ENCODE assay signal across 11 cellular contexts in genomic region chr4:138953962-138954371, GRCh38.
DNase-seq lines count a peak whose midpoint lies in the region; ATAC-seq and FAIRE-seq lines count a peak whose summit lies in the region.
"Had no signal": no experiment of that assay in that cellular context is flagged by ENCODE, and none has a peak within 500 bp of the region (broad histone marks: within the 10 kb centered on the region; RNA-seq: fewer than 3 reads in every experiment).

No MANE protein-coding gene starts in this region.

- intact Hi-C loops in left cardiac atrium (cut with DNase I) = no loop called here

- H3F3A ChIP-seq in GM23248 (ENCODE audit: insufficient read depth) = peaks cover 21% of the 10 kb centered on the region

- H3K9me2 ChIP-seq in GM23248 (ENCODE audit: insufficient read depth) = no peaks in the 10 kb centered on the region

- H3K36me3 ChIP-seq in GM23248 (ENCODE audit: low read depth) (no peaks in the 10 kb centered on the region), adipocyte (ENCODE audit: control insufficient read depth, insufficient read depth, low read length, severe bottlenecking) (no peaks in the 10 kb centered on the region), skeletal muscle tissue (ENCODE audit: control insufficient read depth in 3 of 3, insufficient read depth in 3 of 3, low read length in 3 of 3) (no peaks in the 10 kb centered on the region)
- H3K36me3 ChIP-seq: prostate gland had no signal

- H3K4me1 ChIP-seq in GM23248 (ENCODE audit: insufficient read depth) = peaks cover 23% of the 10 kb centered on the region
- peaks cover 23% of the 10 kb centered on the region for H3K4me1 ChIP-seq in adipocyte (ENCODE audit: control insufficient read depth, insufficient read depth, low read length)
- peaks cover 0 to 2% (median 0%) of the 10 kb centered on the region in 3 donors for H3K4me1 ChIP-seq in skeletal muscle tissue (ENCODE audit: control insufficient read depth in 3 of 3, insufficient read depth in 3 of 3, low read length in 3 of 3)
- H3K4me1 ChIP-seq: prostate gland had no signal

- FAIRE-seq in GM19239 (lab: Jason Lieb, UNC) = no peak

- H3K4me2 ChIP-seq in GM23248 (ENCODE audit: unreplicated experiment) = peak overlapping the region; percentile 70

- H3K9ac ChIP-seq in GM23248 (no peak overlapping the region), adipocyte (ENCODE audit: low read length) (peak overlapping the region; percentile 32), skeletal muscle tissue (ENCODE audit: low read depth in 1 of 3, low read length in 3 of 3) (no peak overlapping the region)

- H3K9me3 ChIP-seq in GM23248 (ENCODE audit: low read depth) (no peaks in the 10 kb centered on the region), adipocyte (ENCODE audit: control insufficient read depth, low read length) (no peaks in the 10 kb centered on the region), skeletal muscle tissue (ENCODE audit: control insufficient read depth in 3 of 3, low read length in 3 of 3) (no peaks in the 10 kb centered on the region)
- H3K9me3 ChIP-seq: prostate gland had no signal

- in situ Hi-C loops in GM23248 (cut with MboI) = no loop called here

- 3 to 4% methylated on average over 2 of the region's 2 CpGs for WGBS in GM23248 (ENCODE audit: low coverage in 1 of 2, low lambda C conversion rate in 2 of 2, missing lambda C conversion rate in 2 of 2), 2 experiments

- no peaks in the 10 kb centered on the region for H3K79me2 ChIP-seq in GM23248 (ENCODE audit: insufficient read depth)

- H3K27me3 ChIP-seq in GM23248 (replicated peaks; ENCODE audit: insufficient read depth) = no peaks in the 10 kb centered on the region
- H3K27me3 ChIP-seq in adipocyte (replicated peaks; ENCODE audit: control insufficient read depth, insufficient read depth, low read length) = no peaks in the 10 kb centered on the region
- H3K27me3 ChIP-seq in skeletal muscle tissue (ENCODE audit: control insufficient read depth in 3 of 3, insufficient read depth in 3 of 3, low read length in 3 of 3) = no peaks in the 10 kb centered on the region

- H3K27ac ChIP-seq in GM23248 (peak overlapping the region; percentile 44), skeletal muscle tissue (ENCODE audit: low read depth, low read length) (peak overlapping the region; percentile 51)
- H3K27ac ChIP-seq: prostate gland had no signal

- H3K4me3 ChIP-seq in GM23248 = peak overlapping the region; percentile 24
- H3K4me3 ChIP-seq in adipocyte (ENCODE audit: low read length) = no peak overlapping the region
- no peak overlapping the region for H3K4me3 ChIP-seq in skeletal muscle tissue (ENCODE audit: low read length in 3 of 3)
- H3K4me3 ChIP-seq: prostate gland had no signal

- DNase-seq in GM23248 (peak; percentile 79), adipocyte (ENCODE audit: low read depth) (peak; percentile 89), left cardiac atrium (no peak), GM19239 (ENCODE audit: insufficient read length, low spot score) (no peak), NCI-H526 (lab: John Stamatoyannopoulos, UW) (no peak), NCI-H146 (lab: John Stamatoyannopoulos, UW) (no peak)
- DNase-seq: GDM1, NCI-H1930 had no signal

- H4K20me1 ChIP-seq in GM23248 (ENCODE audit: insufficient read depth) = no peaks in the 10 kb centered on the region

- peak overlapping the region; percentile 13 for H2AFZ ChIP-seq in GM23248

- ATAC-seq in left cardiac atrium (peak; percentile 76 to 85), HG02642 (IDR thresholded peaks at IDR 0.05; ENCODE audit: poor library complexity, unreplicated experiment) (no peak)

Comparison
In these comparisons a context has a peak if more than half of its experiments do, and no peak if none do; other contexts are left out.
1. DNase-seq: peak in GM23248 (single experiment) and adipocyte (single experiment); none in left cardiac atrium (single experiment), GM19239 (single experiment), NCI-H526 (0 of 2) and NCI-H146 (single experiment).